9 cellular contexts compared by ENCODE assay signal in genomic region chr1:3409737-3410434, GRCh38. TPM values are rescaled to one million over a fixed set of nuclear protein-coding genes. Genes with fewer than 3 reads are reported as not detected.
DNase-seq lines count a peak whose midpoint lies in the region; ATAC-seq and TF ChIP-seq lines count a peak whose summit lies in the region.
"Had no signal": no experiment of that assay in that cellular context is flagged by ENCODE, and none has a peak within 500 bp of the region (broad histone marks: within the 10 kb centered on the region; RNA-seq: fewer than 3 reads in every experiment).

No MANE protein-coding gene starts in this region.

- DNase-seq in NCI-H1694 (lab: John Stamatoyannopoulos, UW) (peak; percentile 5), NCI-H1694 treated with DMSO at 0.1 percent for 48 hours (lab: John Stamatoyannopoulos, UW) (no peak), astrocyte of the cerebellum (ENCODE audit: low read depth) (peak; percentile 28), hypothalamus (lab: John Stamatoyannopoulos, UW) (peak in 46 of 51 donors; percentile 8 to 82 (median 54)), stomach (peak; percentile 70)
- DNase-seq in activated T-cell treated with anti-CD3 and anti-CD28 coated beads, Interleukin-2, amount 50 U/mL, for 1 hour: no peak
- no peak for DNase-seq in effector memory CD4-positive, alpha-beta T cell
- DNase-seq: CD4-positive, CD25-positive, alpha-beta regulatory T cell had no signal

- in situ Hi-C loops in astrocyte of the cerebellum (cut with HindIII; ENCODE audit: low sequenced_read_pairs): loop anchor here (5.0 to 10.0 kb wide), 3 partner anchors 75 to 233 kb away; no protein-coding TSS in a partner anchor

- peaks cover 0 to 38% (median 0%) of the 10 kb centered on the region in 3 donors for H3K27me3 ChIP-seq in stomach
- no peaks in the 10 kb centered on the region for H3K27me3 ChIP-seq in effector memory CD4-positive, alpha-beta T cell (replicated peaks; ENCODE audit: control insufficient read depth, insufficient read depth, low read length, poor library complexity, severe bottlenecking)

- TF ChIP-seq POLR2A in stomach (IDR thresholded peaks at IDR 0.05): no peak

- TF ChIP-seq EP300 in stomach (IDR thresholded peaks at IDR 0.05): no peak

- peaks cover 0 to 7% (median 0%) of the 10 kb centered on the region in 4 donors for H3K4me1 ChIP-seq in stomach
- no peaks in the 10 kb centered on the region for H3K4me1 ChIP-seq in effector memory CD4-positive, alpha-beta T cell (ENCODE audit: control insufficient read depth, insufficient read depth, low read length, poor library complexity, severe bottlenecking)

- WGBS in stomach, 5 donors: 33 to 49% (median 45%) methylated on average over 10 to 11 of the region's 11 CpGs

- intact Hi-C loops in stomach (cut with DNase I; ENCODE audit: low total_unique reads): no loop called here

- peaks cover 0 to 41% (median 33%) of the 10 kb centered on the region in 4 donors for H3K36me3 ChIP-seq in stomach
- H3K36me3 ChIP-seq in effector memory CD4-positive, alpha-beta T cell (ENCODE audit: control insufficient read depth, insufficient read depth, low read length): no peaks in the 10 kb centered on the region

- TF ChIP-seq CTCF in astrocyte of the cerebellum (IDR thresholded peaks at IDR 0.05; ENCODE audit: low read depth, low read length, missing control alignments): peak; percentile 75
- peak in 5 of 7 experiments; percentile 31 to 53 (median 49) for TF ChIP-seq CTCF in stomach (IDR thresholded peaks at IDR 0.05)

- ATAC-seq in HG03039 (IDR thresholded peaks at IDR 0.05; ENCODE audit: unreplicated experiment): no peak

- H3K4me3 ChIP-seq in astrocyte of the cerebellum (ENCODE audit: low read depth, low read length) (no peak overlapping the region), stomach (no peak overlapping the region)
- no peak overlapping the region for H3K4me3 ChIP-seq in effector memory CD4-positive, alpha-beta T cell (ENCODE audit: insufficient read depth, low read depth, low read length, poor library complexity, severe bottlenecking)

- H3K27ac ChIP-seq in stomach: no peak overlapping the region
- no peak overlapping the region for H3K27ac ChIP-seq in effector memory CD4-positive, alpha-beta T cell (ENCODE audit: insufficient read depth, low read length, poor library complexity, severe bottlenecking)

- H3K9me3 ChIP-seq in stomach: no peaks in the 10 kb centered on the region
- H3K9me3 ChIP-seq in effector memory CD4-positive, alpha-beta T cell (ENCODE audit: control insufficient read depth, low read length): no peaks in the 10 kb centered on the region

RNA-seq across cellular contexts. Expression of gene ARHGEF16, which starts 44.6 kb away (rescaled TPM):
- total RNA-seq in stomach: 100 to 1,000 TPM in 2 of 5 donors, 10 to 100 TPM in 3; 16.9 to 149 (median 51.0) TPM
- polyA plus RNA-seq in stomach: 10 to 100 TPM; 14.6 to 28.4 (median 23.1) TPM
- total RNA-seq: CD4-positive, CD25-positive, alpha-beta regulatory T cell had no signal
- polyA plus RNA-seq: CD4-positive, CD25-positive, alpha-beta regulatory T cell had no signal

Comparison
In these comparisons a context has a peak if more than half of its experiments do, and no peak if none do; other contexts are left out.
1. DNase-seq: peak in NCI-H1694 (single experiment), astrocyte of the cerebellum (single experiment), hypothalamus (46 of 51) and stomach (single experiment); none in NCI-H1694 treated with DMSO at 0.1 percent for 48 hours (single experiment), activated T-cell treated with anti-CD3 and anti-CD28 coated beads, Interleukin-2, amount 50 U/mL, for 1 hour (single experiment) and effector memory CD4-positive, alpha-beta T cell (0 of 3).